Comparison of ENCODE assay signal across 23 cellular contexts in genomic region chr12:229441-230191, GRCh38. TPM values are rescaled to one million over a fixed set of nuclear protein-coding genes. Genes with fewer than 3 reads are reported as not detected.
DNase-seq lines count a peak whose midpoint lies in the region; ATAC-seq and TF ChIP-seq lines count a peak whose summit lies in the region.
"Had no signal": no experiment of that assay in that cellular context is flagged by ENCODE, and none has a peak within 500 bp of the region (broad histone marks: within the 10 kb centered on the region; RNA-seq: fewer than 3 reads in every experiment).

No MANE protein-coding gene starts in this region.

- H3K4me1 Mint-ChIP-seq in nephron progenitor cell = peaks cover 70% of the 10 kb centered on the region
- no peaks in the 10 kb centered on the region for H3K4me1 Mint-ChIP-seq in stimulated activated memory B cell treated with anti-CD40 and anti-IgM and Interleukin-4, amounts not matched to agents 10 μg/mL and 1 μg/mL and 100 μg/mL, for 72 hours
- no peaks in the 10 kb centered on the region for H3K4me1 Mint-ChIP-seq in CD8-positive, alpha-beta memory T cell
- no peaks in the 10 kb centered on the region for H3K4me1 Mint-ChIP-seq in activated T-cell treated with anti-CD3 and anti-CD28 coated beads, Interleukin-2, amount 50 U/mL, for 4 hours (ENCODE audit: low read depth)
- no peaks in the 10 kb centered on the region for H3K4me1 Mint-ChIP-seq in activated T-helper 17 cell treated with anti-CD3 and anti-CD28 coated beads, Interleukin-2, amount 50 U/mL, for 72 hours
- H3K4me1 Mint-ChIP-seq: CD4-positive, alpha-beta memory T cell had no signal

- H3K27me3 ChIP-seq in CD8-positive, alpha-beta memory T cell (ENCODE audit: insufficient read depth, low read length, poor library complexity, severe bottlenecking) = no peaks in the 10 kb centered on the region
- H3K27me3 ChIP-seq: ascending aorta, gastrocnemius medialis had no signal

- POLR2A ChIA-PET in CD8-positive, alpha-beta memory T cell (lab: Charles Lee) = no interaction called here

- H3K4me1 ChIP-seq in CD8-positive, alpha-beta memory T cell (ENCODE audit: insufficient read depth, low read length) = no peaks in the 10 kb centered on the region
- H3K4me1 ChIP-seq: ascending aorta, esophagus squamous epithelium had no signal

- H3K27ac ChIP-seq in cingulate gyrus (ENCODE audit: low read depth, low read length) = peak overlapping the region; percentile 57
- no peak overlapping the region for H3K27ac ChIP-seq in CD8-positive, alpha-beta memory T cell (ENCODE audit: low read depth, low read length)
- H3K27ac ChIP-seq: ascending aorta, esophagus squamous epithelium, gastrocnemius medialis, lower lobe of right lung, neutrophil had no signal

- CTCF ChIA-PET in CD8-positive, alpha-beta memory T cell (lab: Charles Lee) = no interaction called here

- no peaks in the 10 kb centered on the region for H3K9me3 ChIP-seq in CD8-positive, alpha-beta memory T cell (ENCODE audit: low read length)
- H3K9me3 ChIP-seq: ascending aorta, gastrocnemius medialis, lower lobe of right lung, neutrophil had no signal

- ATAC-seq in stimulated activated memory B cell treated with anti-CD40 and anti-IgM and Interleukin-4, amounts not matched to agents 10 μg/mL and 1 μg/mL and 100 μg/mL, for 72 hours = peak; percentile 28
- no peak for ATAC-seq in activated T-cell treated with anti-CD3 and anti-CD28 coated beads, Interleukin-2, amount 50 U/mL, for 4 hours
- no peak for ATAC-seq in activated T-helper 17 cell treated with anti-CD3 and anti-CD28 coated beads, Interleukin-2, amount 50 U/mL, for 72 hours (replicated peaks)
- ATAC-seq: effector memory CD8-positive, alpha-beta T cell; gastrocnemius medialis; lower lobe of right lung; right cardiac atrium had no signal

- H3K36me3 ChIP-seq in CD8-positive, alpha-beta memory T cell (ENCODE audit: insufficient read depth, low read length) = no peaks in the 10 kb centered on the region
- H3K36me3 ChIP-seq: ascending aorta, esophagus squamous epithelium, gastrocnemius medialis, lower lobe of right lung, neutrophil had no signal

- DNase-seq in LNCaP clone FGC (ENCODE audit: low read depth) (peak; percentile 11), nephron progenitor cell (no peak)
- DNase-seq in CD8-positive, alpha-beta memory T cell = no peak
- no peak for DNase-seq in activated T-cell treated with anti-CD3 and anti-CD28 coated beads, Interleukin-2, amount 50 U/mL, for 4 hours
- DNase-seq: activated CD4-positive, alpha-beta T cell treated with anti-CD3 and anti-CD28 coated beads, Interleukin-2, amount 50 U/mL, for 4 hours; activated naive CD4-positive, alpha-beta T cell treated with Interleukin-2 at 50 U/mL for 16 hours; CD4-positive, alpha-beta memory T cell; effector memory CD8-positive, alpha-beta T cell; esophagus squamous epithelium; gastrocnemius medialis; HFFc6; Karpas-422; lower lobe of right lung; NCI-H2029; NCI-H2227 treated with DMSO at 0.1 percent for 48 hours; NCI-H748 treated with DMSO at 0.1 percent for 48 hours; right cardiac atrium; stimulated activated CD4-positive, alpha-beta T cell treated with anti-CD3 and anti-CD28 coated beads, Interleukin-15, amount 100 ng/mL, for 24 hours had no signal

- H3K9me3 Mint-ChIP-seq in nephron progenitor cell = peaks cover 6% of the 10 kb centered on the region
- no peaks in the 10 kb centered on the region for H3K9me3 Mint-ChIP-seq in stimulated activated memory B cell treated with anti-CD40 and anti-IgM and Interleukin-4, amounts not matched to agents 10 μg/mL and 1 μg/mL and 100 μg/mL, for 72 hours
- peaks cover 0 to 5% (median under 1%) of the 10 kb centered on the region in 5 donors for H3K9me3 Mint-ChIP-seq in CD8-positive, alpha-beta memory T cell
- H3K9me3 Mint-ChIP-seq in activated T-cell treated with anti-CD3 and anti-CD28 coated beads, Interleukin-2, amount 50 U/mL, for 4 hours = no peaks in the 10 kb centered on the region
- no peaks in the 10 kb centered on the region for H3K9me3 Mint-ChIP-seq in activated T-helper 17 cell treated with anti-CD3 and anti-CD28 coated beads, Interleukin-2, amount 50 U/mL, for 72 hours
- H3K9me3 Mint-ChIP-seq: effector memory CD8-positive, alpha-beta T cell; HFFc6 had no signal

- TF ChIP-seq CTCF in LNCaP clone FGC (IDR thresholded peaks at IDR 0.05; ENCODE audit: control insufficient read depth, extremely low read depth, insufficient read depth) (no peak), nephron progenitor cell (IDR thresholded peaks at IDR 0.05) (no peak)

- no peak overlapping the region for H3K4me3 ChIP-seq in LNCaP clone FGC (ENCODE audit: low read depth, low read length)
- H3K4me3 ChIP-seq in CD8-positive, alpha-beta memory T cell (ENCODE audit: low read length) = no peak overlapping the region
- H3K4me3 ChIP-seq: ascending aorta, esophagus squamous epithelium, gastrocnemius medialis, lower lobe of right lung had no signal

- H3K4me3 Mint-ChIP-seq in nephron progenitor cell = peak overlapping the region; percentile 26
- no peak overlapping the region for H3K4me3 Mint-ChIP-seq in stimulated activated memory B cell treated with anti-CD40 and anti-IgM and Interleukin-4, amounts not matched to agents 10 μg/mL and 1 μg/mL and 100 μg/mL, for 72 hours
- no peak overlapping the region for H3K4me3 Mint-ChIP-seq in CD8-positive, alpha-beta memory T cell
- no peak overlapping the region for H3K4me3 Mint-ChIP-seq in activated T-cell treated with anti-CD3 and anti-CD28 coated beads, Interleukin-2, amount 50 U/mL, for 4 hours
- no peak overlapping the region for H3K4me3 Mint-ChIP-seq in activated T-helper 17 cell treated with anti-CD3 and anti-CD28 coated beads, Interleukin-2, amount 50 U/mL, for 72 hours
- H3K4me3 Mint-ChIP-seq: CD4-positive, alpha-beta memory T cell; effector memory CD8-positive, alpha-beta T cell; HFFc6 had no signal

- H3K36me3 Mint-ChIP-seq in nephron progenitor cell (ENCODE audit: low read depth) = no peaks in the 10 kb centered on the region
- no peaks in the 10 kb centered on the region for H3K36me3 Mint-ChIP-seq in stimulated activated memory B cell treated with anti-CD40 and anti-IgM and Interleukin-4, amounts not matched to agents 10 μg/mL and 1 μg/mL and 100 μg/mL, for 72 hours
- H3K36me3 Mint-ChIP-seq in CD8-positive, alpha-beta memory T cell = no peaks in the 10 kb centered on the region
- no peaks in the 10 kb centered on the region for H3K36me3 Mint-ChIP-seq in activated T-cell treated with anti-CD3 and anti-CD28 coated beads, Interleukin-2, amount 50 U/mL, for 4 hours (ENCODE audit: insufficient read depth)
- no peaks in the 10 kb centered on the region for H3K36me3 Mint-ChIP-seq in activated T-helper 17 cell treated with anti-CD3 and anti-CD28 coated beads, Interleukin-2, amount 50 U/mL, for 72 hours (ENCODE audit: low read depth)
- H3K36me3 Mint-ChIP-seq: CD4-positive, alpha-beta memory T cell had no signal

- peaks cover 12% of the 10 kb centered on the region for H3K27me3 Mint-ChIP-seq in nephron progenitor cell (ENCODE audit: low read depth, poor library complexity)
- H3K27me3 Mint-ChIP-seq in stimulated activated memory B cell treated with anti-CD40 and anti-IgM and Interleukin-4, amounts not matched to agents 10 μg/mL and 1 μg/mL and 100 μg/mL, for 72 hours = peaks cover 36% of the 10 kb centered on the region
- peaks cover 10 to 25% of the 10 kb centered on the region in 2 donors for H3K27me3 Mint-ChIP-seq in CD8-positive, alpha-beta memory T cell
- peaks cover 2% of the 10 kb centered on the region for H3K27me3 Mint-ChIP-seq in activated T-cell treated with anti-CD3 and anti-CD28 coated beads, Interleukin-2, amount 50 U/mL, for 4 hours (ENCODE audit: low read depth)
- H3K27me3 Mint-ChIP-seq in activated T-helper 17 cell treated with anti-CD3 and anti-CD28 coated beads, Interleukin-2, amount 50 U/mL, for 72 hours = peaks cover 15% of the 10 kb centered on the region

- peak overlapping the region; percentile 17 for H3K27ac Mint-ChIP-seq in nephron progenitor cell
- H3K27ac Mint-ChIP-seq in stimulated activated memory B cell treated with anti-CD40 and anti-IgM and Interleukin-4, amounts not matched to agents 10 μg/mL and 1 μg/mL and 100 μg/mL, for 72 hours = no peak overlapping the region
- H3K27ac Mint-ChIP-seq in CD8-positive, alpha-beta memory T cell = peak overlapping the region in 1 of 8 donors; percentile 27
- no peak overlapping the region for H3K27ac Mint-ChIP-seq in activated T-helper 17 cell treated with anti-CD3 and anti-CD28 coated beads, Interleukin-2, amount 50 U/mL, for 72 hours
- H3K27ac Mint-ChIP-seq: effector memory CD8-positive, alpha-beta T cell; HFFc6 had no signal

RNA-seq across cellular contexts. Expression of gene SLC6A12, which starts 15.7 kb away (rescaled TPM):
- under 1 TPM; 0.16 to 0.37 TPM for total RNA-seq in CD8-positive, alpha-beta memory T cell
- polyA plus RNA-seq in CD8-positive, alpha-beta memory T cell = not detected
- total RNA-seq in activated T-cell treated with anti-CD3 and anti-CD28 coated beads, Interleukin-2, amount 50 U/mL, for 4 hours = under 1 TPM in 2 of 3 donors, not detected in 1; 0.11 to 0.42 TPM
- not detected for total RNA-seq in activated T-helper 17 cell treated with anti-CD3 and anti-CD28 coated beads, Interleukin-2, amount 50 U/mL, for 72 hours
- total RNA-seq: HFFc6 had no signal
- polyA plus RNA-seq: CD4-positive, alpha-beta memory T cell had no signal

RNA-seq across cellular contexts. Expression of gene SLC6A13, which starts 33.0 kb away (rescaled TPM):
- under 1 TPM; 0.09 to 0.31 TPM for total RNA-seq in CD8-positive, alpha-beta memory T cell
- not detected for polyA plus RNA-seq in CD8-positive, alpha-beta memory T cell
- total RNA-seq in activated T-cell treated with anti-CD3 and anti-CD28 coated beads, Interleukin-2, amount 50 U/mL, for 4 hours = under 1 TPM in 1 of 3 donors, not detected in 2; 0.81 TPM
- total RNA-seq in activated T-helper 17 cell treated with anti-CD3 and anti-CD28 coated beads, Interleukin-2, amount 50 U/mL, for 72 hours = under 1 TPM in 1 of 2 donors, not detected in 1; 0.32 TPM
- total RNA-seq: ascending aorta, esophagus squamous epithelium, HFFc6 had no signal
